17 cellular contexts compared by ENCODE assay signal in the genomic region with DNA sequence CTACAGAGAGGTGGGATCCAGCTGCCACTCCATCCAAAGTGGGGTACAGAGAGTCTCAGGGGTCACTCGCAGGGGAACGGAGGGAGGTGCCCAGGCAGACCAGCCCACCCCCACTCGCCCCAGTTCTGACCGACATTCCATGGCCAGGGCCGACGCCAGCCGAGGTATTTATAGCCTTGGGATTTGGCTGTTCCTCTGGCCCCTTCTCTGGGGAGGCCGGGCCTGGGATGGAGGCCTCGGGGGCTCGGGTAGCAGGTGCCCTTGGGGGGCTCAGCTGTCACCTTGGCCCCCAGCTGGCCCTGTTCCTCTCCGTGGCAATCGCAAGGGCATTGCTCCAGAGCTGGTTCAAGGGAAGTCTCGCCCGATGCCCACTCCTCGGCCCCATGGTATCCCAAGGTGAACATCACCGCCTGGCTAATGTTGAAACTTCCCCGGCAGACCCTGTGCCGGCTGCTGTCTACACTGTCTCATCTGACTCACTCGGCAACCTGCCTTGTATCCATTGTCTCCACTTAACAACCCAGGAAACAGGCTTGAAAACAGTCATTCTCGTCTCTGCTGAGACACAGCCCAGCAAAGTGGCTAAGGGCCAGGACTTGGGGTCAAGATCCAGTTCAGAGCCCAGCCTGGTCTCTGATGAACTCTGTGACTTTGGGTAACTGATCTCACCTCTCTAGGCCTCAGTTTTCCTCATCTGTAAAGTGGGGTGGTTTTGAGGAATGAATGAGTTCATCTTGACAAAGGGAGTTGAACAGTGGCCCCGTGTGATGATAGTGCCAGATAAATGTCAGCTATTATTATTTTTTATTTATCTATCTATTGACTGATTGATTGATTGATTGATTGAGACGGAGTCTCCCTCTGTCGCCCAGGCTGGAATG. TPM values are rescaled to one million over a fixed set of nuclear protein-coding genes. Genes with fewer than 3 reads are reported as not detected.
DNase-seq lines count a peak whose midpoint lies in the region; ATAC-seq and TF ChIP-seq lines count a peak whose summit lies in the region.
"Had no signal": no experiment of that assay in that cellular context is flagged by ENCODE, and none has a peak within 500 bp of the region (broad histone marks: within the 10 kb centered on the region; RNA-seq: fewer than 3 reads in every experiment).

No MANE protein-coding gene starts in this region.

- H3K4me2 ChIP-seq in mesendoderm (ENCODE audit: low read length): no peak overlapping the region

- H3K79me2 ChIP-seq in mesendoderm (ENCODE audit: control insufficient read depth, insufficient read depth, low read length): no peaks in the 10 kb centered on the region

- no peak for TF ChIP-seq CTCF in fibroblast of pulmonary artery (IDR thresholded peaks at IDR 0.05; ENCODE audit: low read length, missing control alignments)
- no peak for TF ChIP-seq CTCF in vagina (IDR thresholded peaks at IDR 0.05)
- no peak for TF ChIP-seq CTCF in GM10266 (IDR thresholded peaks at IDR 0.05; ENCODE audit: control insufficient read depth, insufficient read depth, low read depth, missing control alignments)

- no peak overlapping the region for H2BK5ac ChIP-seq in mesendoderm (ENCODE audit: low read length)

- H3K36me3 ChIP-seq in mesendoderm (ENCODE audit: control insufficient read depth, insufficient read depth, low read length): no peaks in the 10 kb centered on the region
- peaks cover 0 to 19% of the 10 kb centered on the region in 2 donors for H3K36me3 ChIP-seq in vagina

- no peak overlapping the region for H3K56ac ChIP-seq in mesendoderm (ENCODE audit: low read length)

- H3K4me1 Mint-ChIP-seq in activated naive CD4-positive, alpha-beta T cell treated with anti-CD3 and anti-CD28 coated beads, Interleukin-2, amount 50 U/mL, for 24 hours: peaks cover 14% of the 10 kb centered on the region
- peaks cover 2% of the 10 kb centered on the region for H3K4me1 Mint-ChIP-seq in activated CD4-positive, alpha-beta memory T cell treated with anti-CD3 and anti-CD28 coated beads for 36 hours (ENCODE audit: low read depth)
- H3K4me1 Mint-ChIP-seq: activated B cell treated with CpG ODN at 0.5 μM for 24 hours had no signal

- H3K4me3 ChIP-seq in fibroblast of pulmonary artery (replicated peaks; ENCODE audit: low read depth, low read length) (no peak overlapping the region), mesendoderm (ENCODE audit: low read length) (no peak overlapping the region), vagina (no peak overlapping the region)
- H3K4me3 ChIP-seq: GM12878, HAP-1 had no signal

- no peaks in the 10 kb centered on the region for H3K9me3 ChIP-seq in vagina
- H3K9me3 ChIP-seq: HAP-1 had no signal

- H3K27ac ChIP-seq in mesendoderm (ENCODE audit: low read depth, low read length) (no peak overlapping the region), vagina (peak overlapping the region; percentile 51)

- CTCF ChIA-PET in activated CD4-positive, alpha-beta memory T cell treated with anti-CD3 and anti-CD28 coated beads for 36 hours (lab: Charles Lee): interaction anchor here (0.6 kb wide), 1 partner anchor 47 kb away, joined by 3 read pairs; no protein-coding TSS in a partner anchor

- H3K27ac Mint-ChIP-seq in activated naive CD4-positive, alpha-beta T cell treated with anti-CD3 and anti-CD28 coated beads, Interleukin-2, amount 50 U/mL, for 24 hours: peak overlapping the region; percentile 41
- no peak overlapping the region for H3K27ac Mint-ChIP-seq in activated CD4-positive, alpha-beta memory T cell treated with anti-CD3 and anti-CD28 coated beads for 36 hours
- H3K27ac Mint-ChIP-seq: activated B cell treated with CpG ODN at 0.5 μM for 24 hours had no signal

- H3K27me3 ChIP-seq in mesendoderm (ENCODE audit: insufficient read depth, low read length, poor library complexity) (no peaks in the 10 kb centered on the region), vagina (no peaks in the 10 kb centered on the region)

- no peak for ATAC-seq in HG03139 (IDR thresholded peaks at IDR 0.05; ENCODE audit: unreplicated experiment)
- ATAC-seq: GM12878; naive thymus-derived CD8-positive, alpha-beta T cell had no signal

- no peaks in the 10 kb centered on the region for H3K9me3 Mint-ChIP-seq in activated naive CD4-positive, alpha-beta T cell treated with anti-CD3 and anti-CD28 coated beads, Interleukin-2, amount 50 U/mL, for 24 hours
- no peaks in the 10 kb centered on the region for H3K9me3 Mint-ChIP-seq in activated CD4-positive, alpha-beta memory T cell treated with anti-CD3 and anti-CD28 coated beads for 36 hours
- H3K9me3 Mint-ChIP-seq: activated B cell treated with CpG ODN at 0.5 μM for 24 hours; brain; naive thymus-derived CD8-positive, alpha-beta T cell had no signal

- DNase-seq in activated naive CD4-positive, alpha-beta T cell (lab: John Stamatoyannopoulos, UW): no peak
- DNase-seq in fibroblast of pulmonary artery (ENCODE audit: low read depth): peak; percentile 82
- DNase-seq in mesendoderm: peak; percentile 34
- DNase-seq in vagina (ENCODE audit: extremely low spot score in 2 of 2): no peak
- no peak for DNase-seq in activated CD4-positive, alpha-beta memory T cell treated with anti-CD3 and anti-CD28 coated beads for 36 hours
- DNase-seq in GM10266 (ENCODE audit: extremely low spot score): no peak
- DNase-seq: activated B cell treated with CpG ODN at 0.5 μM for 24 hours; naive thymus-derived CD8-positive, alpha-beta T cell; NCI-H1436 had no signal

- no peaks in the 10 kb centered on the region for H3K36me3 Mint-ChIP-seq in activated naive CD4-positive, alpha-beta T cell treated with anti-CD3 and anti-CD28 coated beads, Interleukin-2, amount 50 U/mL, for 24 hours
- H3K36me3 Mint-ChIP-seq in activated CD4-positive, alpha-beta memory T cell treated with anti-CD3 and anti-CD28 coated beads for 36 hours: peaks cover 2% of the 10 kb centered on the region

- H2BK15ac ChIP-seq in mesendoderm (replicated peaks; ENCODE audit: low read depth): no peak overlapping the region

- TF ChIP-seq POLR2A in vagina (IDR thresholded peaks at IDR 0.05): no peak

- H3K18ac ChIP-seq in mesendoderm (ENCODE audit: low read length): no peak overlapping the region

- H2AK5ac ChIP-seq in mesendoderm (ENCODE audit: low read length): no peak overlapping the region

- intact Hi-C loops in vagina (cut with DNase I): no loop called here
- intact Hi-C loops in activated CD4-positive, alpha-beta memory T cell treated with anti-CD3 and anti-CD28 coated beads for 36 hours (cut with micrococcal nuclease): no loop called here

- H3K4me1 ChIP-seq in mesendoderm (ENCODE audit: control insufficient read depth, low read depth, low read length): peaks cover 3% of the 10 kb centered on the region
- H3K4me1 ChIP-seq in vagina: peaks cover 33% of the 10 kb centered on the region
- H3K4me1 ChIP-seq: HAP-1 had no signal

- no peak overlapping the region for H3K4ac ChIP-seq in mesendoderm (ENCODE audit: low read depth, low read length)

- no peak overlapping the region for H3K23ac ChIP-seq in mesendoderm (ENCODE audit: low read length)

- POLR2A ChIA-PET in activated CD4-positive, alpha-beta memory T cell treated with anti-CD3 and anti-CD28 coated beads for 36 hours (lab: Charles Lee): no interaction called here

- WGBS in mesendoderm (ENCODE audit: extremely low coverage, insufficient coverage, low lambda C conversion rate): no CpG with 5 or more reads among the region's 23 CpGs

- H4K5ac ChIP-seq in mesendoderm (ENCODE audit: low read length): no peak overlapping the region

- no peak overlapping the region for H3K4me3 Mint-ChIP-seq in activated naive CD4-positive, alpha-beta T cell treated with anti-CD3 and anti-CD28 coated beads, Interleukin-2, amount 50 U/mL, for 24 hours
- H3K4me3 Mint-ChIP-seq in activated CD4-positive, alpha-beta memory T cell treated with anti-CD3 and anti-CD28 coated beads for 36 hours: no peak overlapping the region
- H3K4me3 Mint-ChIP-seq: activated B cell treated with CpG ODN at 0.5 μM for 24 hours; brain; naive thymus-derived CD8-positive, alpha-beta T cell had no signal

- H4K8ac ChIP-seq in mesendoderm (ENCODE audit: low read depth, low read length): no peak overlapping the region

- H2BK120ac ChIP-seq in mesendoderm (ENCODE audit: low read depth, low read length): no peak overlapping the region

- no peaks in the 10 kb centered on the region for H3K27me3 Mint-ChIP-seq in activated naive CD4-positive, alpha-beta T cell treated with anti-CD3 and anti-CD28 coated beads, Interleukin-2, amount 50 U/mL, for 24 hours
- no peaks in the 10 kb centered on the region for H3K27me3 Mint-ChIP-seq in activated CD4-positive, alpha-beta memory T cell treated with anti-CD3 and anti-CD28 coated beads for 36 hours
- H3K27me3 Mint-ChIP-seq: activated B cell treated with CpG ODN at 0.5 μM for 24 hours; brain; naive thymus-derived CD8-positive, alpha-beta T cell had no signal

- no peak overlapping the region for H3K9ac ChIP-seq in mesendoderm (ENCODE audit: low read length)

- H3K79me1 ChIP-seq in mesendoderm (ENCODE audit: low read length): no peaks in the 10 kb centered on the region

RNA-seq across cellular contexts. Expression of a gene that starts 9.7 kb away (rescaled TPM):
- 38.0 TPM for polyA plus RNA-seq in mesendoderm (2013, experiment 1 of 2)
- 37.6 TPM for polyA plus RNA-seq in mesendoderm (2013, experiment 2 of 2)
- 28.0 TPM for total RNA-seq in vagina
- total RNA-seq in activated CD4-positive, alpha-beta memory T cell treated with anti-CD3 and anti-CD28 coated beads for 36 hours: 10 to 100 TPM; 64.3 to 65.6 TPM

RNA-seq across cellular contexts. Expression of a gene that starts 17.3 kb away (rescaled TPM):
- 50.8 TPM for polyA plus RNA-seq in mesendoderm (2013, experiment 1 of 2)
- polyA plus RNA-seq in mesendoderm (2013, experiment 2 of 2): 57.8 TPM
- 6.9 TPM for total RNA-seq in vagina
- 10 to 100 TPM; 74.5 to 77.6 TPM for total RNA-seq in activated CD4-positive, alpha-beta memory T cell treated with anti-CD3 and anti-CD28 coated beads for 36 hours

RNA-seq across cellular contexts. Expression of a gene that starts 22.2 kb away (rescaled TPM):
- polyA plus RNA-seq in mesendoderm (2013, experiment 1 of 2): not detected
- 0.10 TPM for polyA plus RNA-seq in mesendoderm (2013, experiment 2 of 2)
- total RNA-seq in vagina: not detected
- not detected for total RNA-seq in activated CD4-positive, alpha-beta memory T cell treated with anti-CD3 and anti-CD28 coated beads for 36 hours
- total RNA-seq: A673, activated B cell treated with CpG ODN at 0.5 μM for 24 hours, GM12878, SK-MEL-5, urinary bladder had no signal
- polyA plus RNA-seq: naive thymus-derived CD8-positive, alpha-beta T cell; urinary bladder had no signal

RNA-seq across cellular contexts. Expression of a gene that starts 28.6 kb away (rescaled TPM):
- 18.8 TPM for polyA plus RNA-seq in mesendoderm (2013, experiment 1 of 2)
- 18.1 TPM for polyA plus RNA-seq in mesendoderm (2013, experiment 2 of 2)
- 1.7 TPM for total RNA-seq in vagina
- 10 to 100 TPM; 67.7 to 70.8 TPM for total RNA-seq in activated CD4-positive, alpha-beta memory T cell treated with anti-CD3 and anti-CD28 coated beads for 36 hours

RNA-seq across cellular contexts. Expression of a gene that starts 35.2 kb away (rescaled TPM):
- polyA plus RNA-seq in mesendoderm (2013, experiment 1 of 2): 0.08 TPM
- polyA plus RNA-seq in mesendoderm (2013, experiment 2 of 2): 0.10 TPM
- 2.7 TPM for total RNA-seq in vagina
- total RNA-seq in activated CD4-positive, alpha-beta memory T cell treated with anti-CD3 and anti-CD28 coated beads for 36 hours: 1 to 10 TPM; 2.4 to 2.5 TPM

Comparison
In these comparisons a context has a peak if more than half of its experiments do, and no peak if none do; other contexts are left out.
1. DNase-seq: peak in fibroblast of pulmonary artery (single experiment) and mesendoderm (single experiment); none in activated naive CD4-positive, alpha-beta T cell (0 of 4), vagina (0 of 2), activated CD4-positive, alpha-beta memory T cell treated with anti-CD3 and anti-CD28 coated beads for 36 hours (single experiment) and GM10266 (single experiment).